ENCODE assay signal across 15 cellular contexts in genomic region chr3:189195302-189195701, GRCh38. TPM values are rescaled to one million over a fixed set of nuclear protein-coding genes. Genes with fewer than 3 reads are reported as not detected.
DNase-seq lines count a peak whose midpoint lies in the region; ATAC-seq, FAIRE-seq and TF ChIP-seq lines count a peak whose summit lies in the region.
"Had no signal": no experiment of that assay in that cellular context is flagged by ENCODE, and none has a peak within 500 bp of the region (broad histone marks: within the 10 kb centered on the region; RNA-seq: fewer than 3 reads in every experiment).

No MANE protein-coding gene starts in this region.

- DNase-seq in EL (peak; percentile 3), HFFc6 (no peak), astrocyte (ENCODE audit: low read depth) (peak; percentile 16), left colon (no peak), AML-193 (lab: John Stamatoyannopoulos, UW) (no peak), mucosa of gallbladder (ENCODE audit: low spot score) (no peak)
- no peak for DNase-seq in activated T-cell treated with anti-CD3 and anti-CD28 coated beads, Interleukin-2, amount 50 U/mL, for 24 hours
- DNase-seq: activated CD4-positive, alpha-beta T cell treated with anti-CD3 and anti-CD28 coated beads, Interleukin-2, amount 10 ng/mL, durations not matched to agents 24 days and 14 days; effector CD4-positive, alpha-beta T cell; naive thymus-derived CD4-positive, alpha-beta T cell had no signal

- H3K36me3 Mint-ChIP-seq in HFFc6 (ENCODE audit: low read depth) (no peaks in the 10 kb centered on the region), astrocyte (ENCODE audit: low read depth, unreplicated experiment) (peaks cover 4% of the 10 kb centered on the region)
- H3K36me3 Mint-ChIP-seq in activated T-cell treated with anti-CD3 and anti-CD28 coated beads, Interleukin-2, amount 50 U/mL, for 24 hours (ENCODE audit: low read depth) = peaks cover 8% of the 10 kb centered on the region

- TF ChIP-seq CTCF in HFFc6 (IDR thresholded peaks at IDR 0.05) (peak; percentile 16; the same call in 1 of the 2 replicates), astrocyte (IDR thresholded peaks at IDR 0.05; ENCODE audit: insufficient read depth, low read depth, low read length) (no peak)

- peaks cover 2% of the 10 kb centered on the region for H3K27me3 ChIP-seq in astrocyte (ENCODE audit: insufficient read depth, low read length)
- H3K27me3 ChIP-seq: SJCRH30 had no signal

- H3K4me1 Mint-ChIP-seq in HFFc6 (ENCODE audit: low read depth) (no peaks in the 10 kb centered on the region), astrocyte (ENCODE audit: low read depth, unreplicated experiment) (peaks cover 4% of the 10 kb centered on the region)
- H3K4me1 Mint-ChIP-seq in activated T-cell treated with anti-CD3 and anti-CD28 coated beads, Interleukin-2, amount 50 U/mL, for 24 hours (ENCODE audit: low read depth) = no peaks in the 10 kb centered on the region
- H3K4me1 Mint-ChIP-seq: activated CD4-positive, alpha-beta T cell treated with anti-CD3 and anti-CD28 coated beads, Interleukin-2, amount 10 ng/mL, durations not matched to agents 24 days and 14 days; naive thymus-derived CD4-positive, alpha-beta T cell had no signal

- H3K4me3 Mint-ChIP-seq in HFFc6 (no peak overlapping the region), astrocyte (ENCODE audit: unreplicated experiment) (no peak overlapping the region)
- no peak overlapping the region for H3K4me3 Mint-ChIP-seq in activated T-cell treated with anti-CD3 and anti-CD28 coated beads, Interleukin-2, amount 50 U/mL, for 24 hours
- H3K4me3 Mint-ChIP-seq: activated CD4-positive, alpha-beta T cell treated with anti-CD3 and anti-CD28 coated beads, Interleukin-2, amount 10 ng/mL, durations not matched to agents 24 days and 14 days; activated naive CD8-positive, alpha-beta T cell; naive thymus-derived CD4-positive, alpha-beta T cell had no signal

- H3K79me2 ChIP-seq in astrocyte (ENCODE audit: insufficient read depth, low read length) = no peaks in the 10 kb centered on the region

- H3K36me3 ChIP-seq in astrocyte (ENCODE audit: insufficient read depth, low read length) = no peaks in the 10 kb centered on the region
- H3K36me3 ChIP-seq: SJCRH30 had no signal

- no peak for FAIRE-seq in astrocyte (lab: Jason Lieb, UNC)
- FAIRE-seq: urothelium cell line had no signal

- no peak overlapping the region for H2AFZ ChIP-seq in astrocyte (ENCODE audit: low read depth, low read length)

- H4K20me1 ChIP-seq in astrocyte (ENCODE audit: insufficient read depth, low read length) = no peaks in the 10 kb centered on the region

- H3K4me3 ChIP-seq in astrocyte (ENCODE audit: insufficient read depth, low read depth, low read length) = no peak overlapping the region
- H3K4me3 ChIP-seq: SJCRH30 had no signal

- H3K4me2 ChIP-seq in astrocyte (ENCODE audit: low read length) = no peak overlapping the region

- H3K4me1 ChIP-seq in astrocyte (ENCODE audit: insufficient read depth, low read length) = no peaks in the 10 kb centered on the region
- H3K4me1 ChIP-seq: Caco-2, SJCRH30 had no signal

- intact Hi-C loops in left colon (cut with DNase I, micrococcal nuclease) = no loop called here

- ATAC-seq in left colon = peak; percentile 51
- ATAC-seq in GM21529 (IDR thresholded peaks at IDR 0.05; ENCODE audit: unreplicated experiment) = no peak
- ATAC-seq: naive thymus-derived CD4-positive, alpha-beta T cell had no signal

- H3K27ac Mint-ChIP-seq in HFFc6 (no peak overlapping the region), astrocyte (ENCODE audit: unreplicated experiment) (no peak overlapping the region)
- H3K27ac Mint-ChIP-seq in activated T-cell treated with anti-CD3 and anti-CD28 coated beads, Interleukin-2, amount 50 U/mL, for 24 hours = no peak overlapping the region
- H3K27ac Mint-ChIP-seq: activated CD4-positive, alpha-beta T cell treated with anti-CD3 and anti-CD28 coated beads, Interleukin-2, amount 10 ng/mL, durations not matched to agents 24 days and 14 days; activated naive CD8-positive, alpha-beta T cell; naive thymus-derived CD4-positive, alpha-beta T cell had no signal

- H3K9ac ChIP-seq in astrocyte (ENCODE audit: low read length) = no peak overlapping the region

- no peaks in the 10 kb centered on the region; the same call in 1 of the 2 replicates for H3K27me3 Mint-ChIP-seq in HFFc6 (ENCODE audit: insufficient read depth)
- no peaks in the 10 kb centered on the region for H3K27me3 Mint-ChIP-seq in astrocyte (ENCODE audit: low read depth, unreplicated experiment)
- peaks cover 6% of the 10 kb centered on the region for H3K27me3 Mint-ChIP-seq in activated T-cell treated with anti-CD3 and anti-CD28 coated beads, Interleukin-2, amount 50 U/mL, for 24 hours
- H3K27me3 Mint-ChIP-seq: activated naive CD8-positive, alpha-beta T cell had no signal

- peaks cover 16% of the 10 kb centered on the region for H3K9me3 ChIP-seq in astrocyte (ENCODE audit: insufficient read depth, low read depth, low read length)
- H3K9me3 ChIP-seq: SJCRH30 had no signal

- H3K27ac ChIP-seq in astrocyte (ENCODE audit: low read depth, low read length) = no peak overlapping the region
- H3K27ac ChIP-seq: SJCRH30 had no signal

- H3K9me3 Mint-ChIP-seq in HFFc6 (peaks cover 28% of the 10 kb centered on the region), astrocyte (ENCODE audit: unreplicated experiment) (peaks cover 28% of the 10 kb centered on the region)
- peaks cover 40% of the 10 kb centered on the region for H3K9me3 Mint-ChIP-seq in activated T-cell treated with anti-CD3 and anti-CD28 coated beads, Interleukin-2, amount 50 U/mL, for 24 hours

RNA-seq across cellular contexts. Expression of gene TPRG1, which starts 23.5 kb away (rescaled TPM):
- total RNA-seq in HFFc6 (2021; fragmentation: NEBNext Ultra II Directional; extraction: Animal tissue kit (Norgen Biotek cat#: 25700)) = not detected
- total RNA-seq in astrocyte = 0.72 and 1.1 TPM in 2 replicates
- 1 to 10 TPM; 1.1 to 2.7 TPM for total RNA-seq in left colon
- 3.9 TPM for total RNA-seq in mucosa of gallbladder

Comparison
In these comparisons a context has a peak if more than half of its experiments do, and no peak if none do; other contexts are left out.
1. DNase-seq: peak in EL (single experiment) and astrocyte (single experiment); none in HFFc6 (single experiment), left colon (0 of 2), activated T-cell treated with anti-CD3 and anti-CD28 coated beads, Interleukin-2, amount 50 U/mL, for 24 hours (single experiment), AML-193 (0 of 2) and mucosa of gallbladder (single experiment).